ENCODE assay signal across 18 cellular contexts in genomic region chr20:10414982-10415650, GRCh38. TPM values are rescaled to one million over a fixed set of nuclear protein-coding genes. Genes with fewer than 3 reads are reported as not detected.
DNase-seq lines count a peak whose midpoint lies in the region; ATAC-seq and TF ChIP-seq lines count a peak whose summit lies in the region.
"Had no signal": no experiment of that assay in that cellular context is flagged by ENCODE, and none has a peak within 500 bp of the region (broad histone marks: within the 10 kb centered on the region; RNA-seq: fewer than 3 reads in every experiment).

No MANE protein-coding gene starts in this region.

- no peak overlapping the region for H3K9ac ChIP-seq in HUES6 (ENCODE audit: low read length)

- TF ChIP-seq CTCF in brain microvascular endothelial cell (IDR thresholded peaks at IDR 0.05; ENCODE audit: low read depth, low read length, missing control alignments), result no peak

- intact Hi-C loops in left colon (cut with DNase I, micrococcal nuclease), result no loop called here

- no peaks in the 10 kb centered on the region for H3K9me3 ChIP-seq in HUES6 (ENCODE audit: control insufficient read depth, insufficient read depth, low read depth, low read length)
- H3K9me3 ChIP-seq: lower lobe of right lung, MG63, Peyer's patch, upper lobe of left lung had no signal

- in situ Hi-C loops in brain microvascular endothelial cell (cut with HindIII; ENCODE audit: low pct_ligation_motif_present, low sequenced_read_pairs) (no loop called here), KBM-7 (cut with MboI; ENCODE audit: low pct_unique_long_range_greater_than_20kb, low sequenced_read_pairs) (no loop called here)

- H3K36me3 Mint-ChIP-seq in stimulated activated effector memory CD8-positive, alpha-beta T cell treated with anti-CD3 and anti-CD28 coated beads, Interleukin-12 subunit alpha, Interleukin-12 subunit beta, amount 100 ng/mL, for 72 hours, result peaks cover 38% of the 10 kb centered on the region

- H3K4me3 ChIP-seq in HUES6 (ENCODE audit: low read depth, low read length) (no peak overlapping the region), brain microvascular endothelial cell (ENCODE audit: low read depth, low read length) (no peak overlapping the region)
- H3K4me3 ChIP-seq: lower lobe of right lung, MG63, Peyer's patch, upper lobe of left lung had no signal

- H3K27ac Mint-ChIP-seq in stimulated activated effector memory CD8-positive, alpha-beta T cell treated with anti-CD3 and anti-CD28 coated beads, Interleukin-12 subunit alpha, Interleukin-12 subunit beta, amount 100 ng/mL, for 72 hours, result no peak overlapping the region
- H3K27ac Mint-ChIP-seq: nephron; stimulated activated naive B cell treated with anti-CD40 and anti-IgM and Interleukin-4, amounts not matched to agents 10 μg/mL and 1 μg/mL and 100 μg/mL, for 72 hours; T-cell had no signal

- ATAC-seq in left colon, result peak; percentile 40
- ATAC-seq in stimulated activated effector memory CD8-positive, alpha-beta T cell treated with anti-CD3 and anti-CD28 coated beads, Interleukin-12 subunit alpha, Interleukin-12 subunit beta, amount 100 ng/mL, for 72 hours, result no peak
- ATAC-seq: esophagus mucosa; lower lobe of right lung; stimulated activated naive B cell treated with anti-CD40 and anti-IgM and Interleukin-4, amounts not matched to agents 10 μg/mL and 1 μg/mL and 100 μg/mL, for 72 hours; T-cell had no signal

- H3K27ac ChIP-seq in HUES6 (ENCODE audit: low read depth, low read length) (peak overlapping the region; percentile 13; the same call in 1 of the 2 replicates), brain microvascular endothelial cell (no peak overlapping the region)
- H3K27ac ChIP-seq: C4-2B, lower lobe of right lung, Peyer's patch, upper lobe of left lung had no signal

- H3K4me3 Mint-ChIP-seq in stimulated activated effector memory CD8-positive, alpha-beta T cell treated with anti-CD3 and anti-CD28 coated beads, Interleukin-12 subunit alpha, Interleukin-12 subunit beta, amount 100 ng/mL, for 72 hours, result no peak overlapping the region
- H3K4me3 Mint-ChIP-seq: nephron; stimulated activated naive B cell treated with anti-CD40 and anti-IgM and Interleukin-4, amounts not matched to agents 10 μg/mL and 1 μg/mL and 100 μg/mL, for 72 hours; T-cell had no signal

- no peaks in the 10 kb centered on the region for H3K9me3 Mint-ChIP-seq in stimulated activated effector memory CD8-positive, alpha-beta T cell treated with anti-CD3 and anti-CD28 coated beads, Interleukin-12 subunit alpha, Interleukin-12 subunit beta, amount 100 ng/mL, for 72 hours
- H3K9me3 Mint-ChIP-seq: nephron; stimulated activated naive B cell treated with anti-CD40 and anti-IgM and Interleukin-4, amounts not matched to agents 10 μg/mL and 1 μg/mL and 100 μg/mL, for 72 hours; T-cell had no signal

- H3K27me3 ChIP-seq in HUES6 (ENCODE audit: control insufficient read depth, insufficient read depth, low read length) (no peaks in the 10 kb centered on the region), brain microvascular endothelial cell (replicated peaks) (no peaks in the 10 kb centered on the region)
- H3K27me3 ChIP-seq: MG63, Peyer's patch, upper lobe of left lung had no signal

- H3K4me1 Mint-ChIP-seq in stimulated activated effector memory CD8-positive, alpha-beta T cell treated with anti-CD3 and anti-CD28 coated beads, Interleukin-12 subunit alpha, Interleukin-12 subunit beta, amount 100 ng/mL, for 72 hours, result peaks cover 6% of the 10 kb centered on the region

- DNase-seq in EH (ENCODE audit: low read depth) (peak; percentile 48), brain microvascular endothelial cell (peak; percentile 16), left colon (no peak), KBM-7 (no peak), NCI-H526 treated with DMSO at 0.1 percent for 48 hours (lab: John Stamatoyannopoulos, UW) (no peak)
- DNase-seq in stimulated activated effector memory CD8-positive, alpha-beta T cell treated with anti-CD3 and anti-CD28 coated beads, Interleukin-12 subunit alpha, Interleukin-12 subunit beta, amount 100 ng/mL, for 72 hours (ENCODE audit: low spot score in 2 of 2), result no peak
- DNase-seq: activated CD4-positive, CD25-positive, alpha-beta regulatory T cell; lower lobe of right lung; MG63; NCI-H2171 treated with DMSO at 0.1 percent for 48 hours; Peyer's patch; stimulated activated naive B cell treated with anti-CD40 and anti-IgM and Interleukin-4, amounts not matched to agents 10 μg/mL and 1 μg/mL and 100 μg/mL, for 72 hours; T-cell; upper lobe of left lung had no signal

- H3K36me3 ChIP-seq in HUES6 (ENCODE audit: control insufficient read depth, insufficient read depth, low read length) (peaks cover 46% of the 10 kb centered on the region), brain microvascular endothelial cell (replicated peaks) (peaks cover 3% of the 10 kb centered on the region)

- peaks cover 20% of the 10 kb centered on the region for H3K4me1 ChIP-seq in HUES6 (ENCODE audit: control insufficient read depth, insufficient read depth, low read length)

RNA-seq across cellular contexts. Expression of gene MKKS, which starts 18.9 kb away (rescaled TPM):
- total RNA-seq in left colon, result 10 to 100 TPM; 26.4 to 26.7 TPM

RNA-seq across cellular contexts. Expression of gene SLX4IP, which starts 20.0 kb away (rescaled TPM):
- 1 to 10 TPM; 6.4 to 7.7 TPM for total RNA-seq in left colon

Comparison
In these comparisons a context has a peak if more than half of its experiments do, and no peak if none do; other contexts are left out.
1. DNase-seq: peak in EH (single experiment) and brain microvascular endothelial cell (single experiment); none in left colon (0 of 2), KBM-7 (single experiment), NCI-H526 treated with DMSO at 0.1 percent for 48 hours (single experiment) and stimulated activated effector memory CD8-positive, alpha-beta T cell treated with anti-CD3 and anti-CD28 coated beads, Interleukin-12 subunit alpha, Interleukin-12 subunit beta, amount 100 ng/mL, for 72 hours (0 of 2).